In the genomic region with DNA sequence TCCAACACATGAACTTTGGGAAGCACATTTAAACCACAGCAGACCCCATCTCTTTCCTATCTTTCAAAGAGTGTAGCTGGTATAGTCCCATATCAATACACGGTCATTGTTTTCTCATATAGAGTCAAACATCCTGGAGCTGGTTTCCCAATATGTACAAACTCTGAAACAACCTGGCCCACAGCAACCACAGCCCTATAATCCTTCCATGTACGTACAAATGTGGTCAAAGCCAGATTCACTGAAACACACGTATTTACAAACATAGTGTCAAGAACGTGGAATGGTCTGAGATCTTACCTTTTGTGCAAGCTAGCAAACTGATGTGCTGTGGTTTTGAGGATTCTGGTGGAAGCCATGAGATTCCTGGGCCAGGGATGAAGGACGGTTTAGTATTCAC, we compare ENCODE assay signal across 24 cellular contexts.
"Had no signal": no experiment of that assay in that cellular context is flagged by ENCODE, and none has a peak within 500 bp of the region (broad histone marks: within the 10 kb centered on the region; RNA-seq: fewer than 3 reads in every experiment).

No MANE protein-coding gene starts in this region.

- H3K4me1 ChIP-seq: left lung, pancreas, prostate gland, uterus had no signal

- H3K27ac ChIP-seq: left lung, lower lobe of right lung, pancreas, prostate gland, sigmoid colon, spleen, tibial nerve, uterus had no signal

- H3K36me3 ChIP-seq: left lung, lower lobe of right lung, pancreas, prostate gland, sigmoid colon, spleen, tibial nerve, uterus had no signal

- ATAC-seq: left cardiac atrium; left lung; lower lobe of right lung; mucosa of descending colon; naive thymus-derived CD4-positive, alpha-beta T cell; natural killer cell treated with Interleukin-12 subunit alpha and Interleukin-12 subunit beta and Interleukin-15 and Interleukin-18, amount 100 ng/mL, for 72 hours; pancreas; right cardiac atrium; stimulated activated effector memory CD8-positive, alpha-beta T cell treated with anti-CD3 and anti-CD28 coated beads, Interleukin-12 subunit alpha, Interleukin-12 subunit beta, amount 100 ng/mL, for 72 hours had no signal

- DNase-seq: hippocampal formation; kidney glomerular epithelial cell; left cardiac atrium; lower lobe of right lung; mammary epithelial cell; midbrain; mucosa of descending colon; naive thymus-derived CD4-positive, alpha-beta T cell; nucleus accumbens; pancreas; retina; right cardiac atrium; sigmoid colon; small intestine; spleen; stimulated activated CD4-positive, alpha-beta T cell treated with anti-CD3 and anti-CD28 coated beads, Interleukin-4, amount 100 ng/mL, for 24 hours; stimulated activated naive CD4-positive, alpha-beta T cell had no signal

- H3K4me3 ChIP-seq: left lung, lower lobe of right lung, mucosa of descending colon, pancreas, prostate gland, sigmoid colon, spleen, tibial nerve, uterus had no signal

- FAIRE-seq: keratinocyte, pancreas, small intestine had no signal

- H3K27me3 ChIP-seq: left lung, pancreas, sigmoid colon, tibial nerve, uterus had no signal

- H3K9me3 ChIP-seq: left lung, lower lobe of right lung, mucosa of descending colon, pancreas, prostate gland, sigmoid colon, spleen, tibial nerve, uterus had no signal
